In genomic region chr12:12447837-12448236, GRCh38 we compare ENCODE assay signal across 35 cellular contexts.
"Had no signal": no experiment of that assay in that cellular context is flagged by ENCODE, and none has a peak within 500 bp of the region (broad histone marks: within the 10 kb centered on the region; RNA-seq: fewer than 3 reads in every experiment).

No MANE protein-coding gene starts in this region.

- H3K4me3 ChIP-seq: cardiac muscle cell, Peyer's patch, SJSA1 had no signal

- H3K27me3 Mint-ChIP-seq: activated B cell treated with CpG ODN at 0.5 μM for 24 hours; activated CD4-positive, alpha-beta memory T cell treated with anti-CD3 and anti-CD28 coated beads for 36 hours; activated naive CD8-positive, alpha-beta T cell treated with anti-CD3 and anti-CD28 coated beads for 36 hours; central memory CD8-positive, alpha-beta T cell; T-cell had no signal

- H3K4me3 Mint-ChIP-seq: activated B cell treated with CpG ODN at 0.5 μM for 24 hours; activated CD4-positive, alpha-beta memory T cell treated with anti-CD3 and anti-CD28 coated beads for 36 hours; activated naive CD8-positive, alpha-beta T cell treated with anti-CD3 and anti-CD28 coated beads for 36 hours; activated T-cell treated with anti-CD3 and anti-CD28 coated beads, Interleukin-2, amount 50 U/mL, for 4 hours; activated T-helper 1 cell treated with anti-CD3 and anti-CD28 coated beads, Interleukin-12 subunit alpha, Interleukin-12 subunit beta, Interleukin-2, Interleukin-4 antibody, amounts not matched to agents 30 ng/mL and 10 ng/mL and 1 ng/mL, durations not matched to agents 14 hours and 24 hours and 36 hours; central memory CD8-positive, alpha-beta T cell; T-cell had no signal

- H3K27ac Mint-ChIP-seq: activated B cell treated with CpG ODN at 0.5 μM for 24 hours; activated naive CD8-positive, alpha-beta T cell treated with anti-CD3 and anti-CD28 coated beads for 36 hours; activated T-helper 1 cell treated with anti-CD3 and anti-CD28 coated beads, Interleukin-12 subunit alpha, Interleukin-12 subunit beta, Interleukin-2, Interleukin-4 antibody, amounts not matched to agents 30 ng/mL and 10 ng/mL and 1 ng/mL, durations not matched to agents 14 hours and 24 hours and 36 hours had no signal

- H3K9ac ChIP-seq: SK-N-SH had no signal

- H3K4me2 ChIP-seq: SK-N-SH had no signal

- H3K36me3 ChIP-seq: cardiac muscle cell, Peyer's patch, SJSA1 had no signal

- H3K27me3 ChIP-seq: cardiac muscle cell, Peyer's patch, SJSA1 had no signal

- ATAC-seq: activated T-cell treated with anti-CD3 and anti-CD28 coated beads, Interleukin-2, amount 50 U/mL, for 4 hours; PC-3; T-cell had no signal

- H3K27ac ChIP-seq: cardiac muscle cell, Peyer's patch, SJSA1, VCaP had no signal

- DNase-seq: activated B cell treated with CpG ODN at 0.5 μM for 24 hours; activated CD4-positive, alpha-beta memory T cell treated with anti-CD3 and anti-CD28 coated beads for 36 hours; activated CD4-positive, alpha-beta T cell treated with anti-CD3 and anti-CD28 coated beads for 4 hours; activated CD4-positive, alpha-beta T cell treated with anti-CD3 and anti-CD28 coated beads, Interleukin-2, amount 50 U/mL, for 1 hour; activated CD4-positive, CD25-positive, alpha-beta regulatory T cell treated with anti-CD3 and anti-CD28 coated beads, Interleukin-2, amount 50 U/mL, for 72 hours; activated CD8-positive, alpha-beta memory T cell treated with anti-CD3 and anti-CD28 coated beads, Interleukin-2, amount 50 U/mL, for 4 hours; activated effector memory CD4-positive, alpha-beta T cell treated with Interleukin-2 at 50 U/mL for 16 hours; activated naive CD4-positive, alpha-beta T cell treated with anti-CD3 and anti-CD28 coated beads, Interleukin-2, amount 50 U/mL, for 16 hours; activated naive CD8-positive, alpha-beta T cell treated with anti-CD3 and anti-CD28 coated beads for 36 hours; activated T-cell treated with anti-CD3 and anti-CD28 coated beads for 4 hours; activated T-cell treated with anti-CD3 and anti-CD28 coated beads, Interleukin-2, amount 50 U/mL, for 4 hours; amniotic stem cell; aorta; MM.1S; NCI-H1092; NCI-H1436 treated with DMSO at 0.1 percent for 48 hours; NCI-H1694 treated with DMSO at 0.1 percent for 48 hours; NCI-H2029; NCI-H345; NCI-H524 treated with DMSO at 0.1 percent for 48 hours; NCI-H748 treated with DMSO at 0.1 percent for 48 hours; NK-92 treated with Interleukin-12 subunit alpha and Interleukin-12 subunit beta, amount 100 ng/mL, for 24 hours; PC-3; Peyer's patch; RPMI8226; SHP77 treated with DMSO at 0.1 percent for 48 hours; SK-N-SH; T-cell; T-helper 2 cell; T-helper 9 cell had no signal

- H3K9me3 ChIP-seq: Peyer's patch, SJSA1, SK-N-SH had no signal
